Comparison of ENCODE assay signal across 8 cellular contexts in the genomic region with DNA sequence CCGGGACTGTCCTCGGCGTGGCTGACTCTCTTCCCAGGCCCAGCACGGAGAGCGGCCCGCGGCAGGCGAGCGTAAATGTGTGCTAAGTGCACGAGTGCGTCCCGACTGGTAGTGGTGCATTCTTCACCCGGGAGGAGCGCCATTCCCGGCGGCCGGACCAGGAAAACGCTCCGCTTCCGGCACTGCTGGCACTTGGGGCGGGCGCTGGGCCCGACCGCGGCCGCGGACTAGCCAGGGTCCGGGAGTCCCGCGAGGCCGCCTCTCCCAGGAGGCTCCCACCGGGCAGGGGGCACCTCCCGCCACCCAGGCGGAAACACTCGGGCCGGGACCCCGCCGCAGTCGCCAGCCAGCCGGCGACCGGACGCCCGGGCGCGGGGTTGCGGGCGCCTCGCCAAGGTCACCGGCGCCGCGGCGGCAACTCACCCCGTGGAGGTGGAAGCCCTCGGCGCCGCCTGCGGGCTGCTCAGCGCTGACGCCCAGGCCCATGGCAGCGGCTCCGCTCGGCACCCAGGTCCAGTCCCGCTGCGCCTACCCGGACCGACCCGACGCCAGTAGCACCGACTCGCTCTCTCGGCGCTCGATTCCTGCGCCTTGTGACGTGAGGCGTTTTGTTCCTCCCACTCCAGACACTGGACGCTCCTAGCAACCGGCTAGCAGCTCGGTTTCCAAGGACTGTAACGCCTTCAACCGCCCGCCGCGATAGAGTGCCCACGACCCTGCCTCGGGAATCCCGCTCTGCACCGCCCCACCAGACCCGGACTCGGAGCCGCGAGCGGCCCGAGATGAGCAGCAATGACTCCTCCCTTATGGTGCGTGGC.
DNase-seq lines count a peak whose midpoint lies in the region; ATAC-seq, FAIRE-seq and TF ChIP-seq lines count a peak whose summit lies in the region.

A gene (minus strand): TSS at position 572 of the 818 bp plus-strand sequence. CDS start 86 bp downstream, at position 486.
A gene with protein sequence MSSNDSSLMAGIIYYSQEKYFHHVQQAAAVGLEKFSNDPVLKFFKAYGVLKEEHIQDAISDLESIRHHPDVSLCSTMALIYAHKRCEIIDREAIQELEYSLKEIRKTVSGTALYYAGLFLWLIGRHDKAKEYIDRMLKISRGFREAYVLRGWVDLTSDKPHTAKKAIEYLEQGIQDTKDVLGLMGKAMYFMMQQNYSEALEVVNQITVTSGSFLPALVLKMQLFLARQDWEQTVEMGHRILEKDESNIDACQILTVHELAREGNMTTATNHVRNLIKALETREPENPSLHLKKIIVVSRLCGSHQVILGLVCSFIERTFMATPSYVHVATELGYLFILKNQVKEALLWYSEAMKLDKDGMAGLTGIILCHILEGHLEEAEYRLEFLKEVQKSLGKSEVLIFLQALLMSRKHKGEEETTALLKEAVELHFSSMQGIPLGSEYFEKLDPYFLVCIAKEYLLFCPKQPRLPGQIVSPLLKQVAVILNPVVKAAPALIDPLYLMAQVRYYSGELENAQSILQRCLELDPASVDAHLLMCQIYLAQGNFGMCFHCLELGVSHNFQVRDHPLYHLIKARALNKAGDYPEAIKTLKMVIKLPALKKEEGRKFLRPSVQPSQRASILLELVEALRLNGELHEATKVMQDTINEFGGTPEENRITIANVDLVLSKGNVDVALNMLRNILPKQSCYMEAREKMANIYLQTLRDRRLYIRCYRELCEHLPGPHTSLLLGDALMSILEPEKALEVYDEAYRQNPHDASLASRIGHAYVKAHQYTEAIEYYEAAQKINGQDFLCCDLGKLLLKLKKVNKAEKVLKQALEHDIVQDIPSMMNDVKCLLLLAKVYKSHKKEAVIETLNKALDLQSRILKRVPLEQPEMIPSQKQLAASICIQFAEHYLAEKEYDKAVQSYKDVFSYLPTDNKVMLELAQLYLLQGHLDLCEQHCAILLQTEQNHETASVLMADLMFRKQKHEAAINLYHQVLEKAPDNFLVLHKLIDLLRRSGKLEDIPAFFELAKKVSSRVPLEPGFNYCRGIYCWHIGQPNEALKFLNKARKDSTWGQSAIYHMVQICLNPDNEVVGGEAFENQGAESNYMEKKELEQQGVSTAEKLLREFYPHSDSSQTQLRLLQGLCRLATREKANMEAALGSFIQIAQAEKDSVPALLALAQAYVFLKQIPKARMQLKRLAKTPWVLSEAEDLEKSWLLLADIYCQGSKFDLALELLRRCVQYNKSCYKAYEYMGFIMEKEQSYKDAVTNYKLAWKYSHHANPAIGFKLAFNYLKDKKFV (N-terminal part only) (plus strand): TSS at position 625 of the 818 bp plus-strand sequence. CDS start 158 bp downstream, at position 783.

- H3K9me3 Mint-ChIP-seq in nephron progenitor cell, result no peaks in the 10 kb centered on the region

- TF ChIP-seq CTCF in nephron progenitor cell (IDR thresholded peaks at IDR 0.05), result no peak

- peaks cover 0 to 2% of the 10 kb centered on the region in 2 donors for H3K36me3 ChIP-seq in stomach smooth muscle (ENCODE audit: control insufficient read depth in 2 of 2, insufficient read depth in 2 of 2, low read length in 2 of 2)

- peaks cover 46% of the 10 kb centered on the region for H3K4me1 ChIP-seq in stomach smooth muscle (ENCODE audit: control insufficient read depth, insufficient read depth, low read length)

- H3K27me3 Mint-ChIP-seq in nephron progenitor cell (ENCODE audit: low read depth, poor library complexity), result no peaks in the 10 kb centered on the region

- peak within 1 kb of the TSS; percentile 90 for H3K27ac ChIP-seq in stomach smooth muscle (ENCODE audit: low read length)

- DNase-seq in DMS153 treated with DMSO at 0.1 percent for 48 hours (lab: John Stamatoyannopoulos, UW; ENCODE audit: unreplicated experiment) (peak; percentile 4), RCC 7860 (ENCODE audit: low spot score) (peak; percentile 71), fibroblast of the conjunctiva (ENCODE audit: low read depth) (peak; percentile 78), nephron progenitor cell (peak; percentile 82)
- peak; percentile 87 for DNase-seq in activated effector memory CD4-positive, alpha-beta T cell treated with anti-CD3 and anti-CD28 coated beads, Interleukin-2, amount 50 U/mL, for 16 hours

- H3K36me3 Mint-ChIP-seq in nephron progenitor cell (ENCODE audit: low read depth), result peaks cover 4% of the 10 kb centered on the region

- peaks cover 50% of the 10 kb centered on the region for H3K4me1 Mint-ChIP-seq in nephron progenitor cell

- no peak for FAIRE-seq in RCC 7860 (lab: Jason Lieb, UNC)

- H3K4me3 Mint-ChIP-seq in nephron progenitor cell, result peak within 1 kb of the TSS; percentile 95

- no peak for TF ChIP-seq EP300 in Ishikawa (IDR thresholded peaks at IDR 0.05; ENCODE audit: borderline replicate concordance)

- TF ChIP-seq RAD21 in Ishikawa (IDR thresholded peaks at IDR 0.05; ENCODE audit: low read depth), result peak; percentile 9; the same call in 1 of the 2 replicates

- H3K9me3 ChIP-seq in stomach smooth muscle (ENCODE audit: control insufficient read depth in 2 of 2, low read length in 2 of 2), result no peaks in the 10 kb centered on the region

- peak within 1 kb of the TSS; percentile 83 to 91 for H3K4me3 ChIP-seq in stomach smooth muscle (ENCODE audit: low read length in 2 of 2)

- H3K9ac ChIP-seq in stomach smooth muscle (ENCODE audit: low read length in 2 of 2), result peak within 1 kb of the TSS; percentile 86 to 90

- no peaks in the 10 kb centered on the region for H3K27me3 ChIP-seq in stomach smooth muscle (ENCODE audit: control insufficient read depth in 1 of 2, insufficient read depth in 2 of 2, low read length in 2 of 2)

- ATAC-seq in GM21526 (IDR thresholded peaks at IDR 0.05; ENCODE audit: low FRiP score, unreplicated experiment), result peak; percentile 46

- peak within 1 kb of the TSS; percentile 91 for H3K27ac Mint-ChIP-seq in nephron progenitor cell

TF ChIP-seq in Ishikawa, 13 proteins besides CTCF, POLR2A, EP300 and RAD21:
- peak; percentile 83 for TF ChIP-seq CREB1 (IDR thresholded peaks at IDR 0.05; ENCODE audit: low read depth)
- TF ChIP-seq, protein P1, sequence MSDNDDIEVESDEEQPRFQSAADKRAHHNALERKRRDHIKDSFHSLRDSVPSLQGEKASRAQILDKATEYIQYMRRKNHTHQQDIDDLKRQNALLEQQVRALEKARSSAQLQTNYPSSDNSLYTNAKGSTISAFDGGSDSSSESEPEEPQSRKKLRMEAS (IDR thresholded peaks at IDR 0.05), result no peak
- TF ChIP-seq TAF1 (IDR thresholded peaks at IDR 0.05; ENCODE audit: low read depth), result peak; percentile 37; the same call in 1 of the 2 replicates
- TF ChIP-seq TCF12 (IDR thresholded peaks at IDR 0.05; ENCODE audit: low read depth), result peak; percentile 26; the same call in 1 of the 2 replicates
- TF ChIP-seq TEAD4 (IDR thresholded peaks at IDR 0.05), result peak; percentile 23; the same call in 1 of the 2 replicates
- TF ChIP-seq NFIC (IDR thresholded peaks at IDR 0.05), result no peak
- TF ChIP-seq ZBTB7A (IDR thresholded peaks at IDR 0.05; ENCODE audit: low read depth), result 0 out of 2 replicates have a peak, but pooled peaks have one; percentile 58
- no peak for TF ChIP-seq FOXM1 (IDR thresholded peaks at IDR 0.05; ENCODE audit: borderline replicate concordance, low read depth)
- TF ChIP-seq CEBPB (IDR thresholded peaks at IDR 0.05), result no peak
- TF ChIP-seq YY1 (IDR thresholded peaks at IDR 0.05; ENCODE audit: low read depth), result peak; percentile 65
- TF ChIP-seq, protein P2, sequence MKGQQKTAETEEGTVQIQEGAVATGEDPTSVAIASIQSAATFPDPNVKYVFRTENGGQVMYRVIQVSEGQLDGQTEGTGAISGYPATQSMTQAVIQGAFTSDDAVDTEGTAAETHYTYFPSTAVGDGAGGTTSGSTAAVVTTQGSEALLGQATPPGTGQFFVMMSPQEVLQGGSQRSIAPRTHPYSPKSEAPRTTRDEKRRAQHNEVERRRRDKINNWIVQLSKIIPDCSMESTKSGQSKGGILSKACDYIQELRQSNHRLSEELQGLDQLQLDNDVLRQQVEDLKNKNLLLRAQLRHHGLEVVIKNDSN (IDR thresholded peaks at IDR 0.05), result no peak
- TF ChIP-seq, protein P3, sequence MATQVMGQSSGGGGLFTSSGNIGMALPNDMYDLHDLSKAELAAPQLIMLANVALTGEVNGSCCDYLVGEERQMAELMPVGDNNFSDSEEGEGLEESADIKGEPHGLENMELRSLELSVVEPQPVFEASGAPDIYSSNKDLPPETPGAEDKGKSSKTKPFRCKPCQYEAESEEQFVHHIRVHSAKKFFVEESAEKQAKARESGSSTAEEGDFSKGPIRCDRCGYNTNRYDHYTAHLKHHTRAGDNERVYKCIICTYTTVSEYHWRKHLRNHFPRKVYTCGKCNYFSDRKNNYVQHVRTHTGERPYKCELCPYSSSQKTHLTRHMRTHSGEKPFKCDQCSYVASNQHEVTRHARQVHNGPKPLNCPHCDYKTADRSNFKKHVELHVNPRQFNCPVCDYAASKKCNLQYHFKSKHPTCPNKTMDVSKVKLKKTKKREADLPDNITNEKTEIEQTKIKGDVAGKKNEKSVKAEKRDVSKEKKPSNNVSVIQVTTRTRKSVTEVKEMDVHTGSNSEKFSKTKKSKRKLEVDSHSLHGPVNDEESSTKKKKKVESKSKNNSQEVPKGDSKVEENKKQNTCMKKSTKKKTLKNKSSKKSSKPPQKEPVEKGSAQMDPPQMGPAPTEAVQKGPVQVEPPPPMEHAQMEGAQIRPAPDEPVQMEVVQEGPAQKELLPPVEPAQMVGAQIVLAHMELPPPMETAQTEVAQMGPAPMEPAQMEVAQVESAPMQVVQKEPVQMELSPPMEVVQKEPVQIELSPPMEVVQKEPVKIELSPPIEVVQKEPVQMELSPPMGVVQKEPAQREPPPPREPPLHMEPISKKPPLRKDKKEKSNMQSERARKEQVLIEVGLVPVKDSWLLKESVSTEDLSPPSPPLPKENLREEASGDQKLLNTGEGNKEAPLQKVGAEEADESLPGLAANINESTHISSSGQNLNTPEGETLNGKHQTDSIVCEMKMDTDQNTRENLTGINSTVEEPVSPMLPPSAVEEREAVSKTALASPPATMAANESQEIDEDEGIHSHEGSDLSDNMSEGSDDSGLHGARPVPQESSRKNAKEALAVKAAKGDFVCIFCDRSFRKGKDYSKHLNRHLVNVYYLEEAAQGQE (IDR thresholded peaks at IDR 0.05; ENCODE audit: low read depth), result peak; percentile 42; the same call in 1 of the 2 replicates
- 0 out of 2 replicates have a peak, but pooled peaks have one; percentile 9 for TF ChIP-seq EGR1 (IDR thresholded peaks at IDR 0.05)

Comparison
In these comparisons a context has a peak if more than half of its experiments do, and no peak if none do; other contexts are left out.
1. Peak in every context shown above with its lines: DNase-seq, ATAC-seq, H3K4me3 ChIP-seq and H3K27ac ChIP-seq.
2. DNase-seq: peak in every context shown above with its lines; median percentile 87 in activated effector memory CD4-positive, alpha-beta T cell treated with anti-CD3 and anti-CD28 coated beads, Interleukin-2, amount 50 U/mL, for 16 hours; 82 in nephron progenitor cell; 78 in fibroblast of the conjunctiva; 71 in RCC 7860; 4 in DMS153 treated with DMSO at 0.1 percent for 48 hours.